In the genomic region with DNA sequence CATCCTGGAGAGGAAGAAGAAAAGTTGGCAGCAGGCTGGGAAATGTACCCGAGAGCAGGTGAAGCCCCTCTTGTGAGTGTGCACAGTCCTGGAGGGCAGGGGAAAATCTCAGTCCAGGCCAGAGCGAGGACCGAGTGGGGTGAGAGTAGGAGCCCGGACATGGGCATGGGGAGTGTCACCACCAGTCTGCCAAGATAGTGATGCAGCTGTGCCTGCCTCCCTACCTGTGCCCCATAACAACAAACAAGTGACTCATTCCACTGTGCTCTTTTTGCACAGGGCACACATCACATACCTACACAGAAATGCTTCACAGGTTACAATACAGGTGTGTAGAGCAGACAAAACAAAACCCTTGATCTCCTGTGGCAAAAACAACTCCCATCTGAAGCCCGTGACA, we compare ENCODE assay signal across 19 cellular contexts.
"Had no signal": no experiment of that assay in that cellular context is flagged by ENCODE, and none has a peak within 500 bp of the region (broad histone marks: within the 10 kb centered on the region; RNA-seq: fewer than 3 reads in every experiment).

No MANE protein-coding gene starts in this region.

- DNase-seq: activated CD4-positive, alpha-beta T cell treated with anti-CD3 and anti-CD28 coated beads for 48 hours; activated CD4-positive, alpha-beta T cell treated with anti-CD3 and anti-CD28 coated beads, Interleukin-2, amount 50 U/mL, for 48 hours; activated CD4-positive, CD25-positive, alpha-beta regulatory T cell treated with anti-CD3 and anti-CD28 coated beads, Interleukin-2, amount 50 U/mL, for 72 hours; activated CD8-positive, alpha-beta memory T cell treated with anti-CD3 and anti-CD28 coated beads, Interleukin-2, amount 10 ng/mL, durations not matched to agents 7 days and 5 days; activated effector memory CD4-positive, alpha-beta T cell treated with Interleukin-2 at 50 U/mL for 16 hours; activated naive CD4-positive, alpha-beta T cell; activated T-cell treated with anti-CD3 and anti-CD28 coated beads, Interleukin-2, amount 50 U/mL, for 24 hours; aorta; central memory CD4-positive, alpha-beta T cell; MV-4-11; NCI-H1092 treated with DMSO at 0.1 percent for 48 hours; NCI-H1417 treated with DMSO at 0.1 percent for 48 hours; NCI-H1694 treated with DMSO at 0.1 percent for 48 hours; NCI-H2029 treated with DMSO at 0.1 percent for 48 hours; NCI-H510A treated with DMSO at 0.1 percent for 48 hours; SHP77 treated with DMSO at 0.1 percent for 48 hours had no signal

- H3K4me3 ChIP-seq: breast epithelium had no signal

- ATAC-seq: activated CD8-positive, alpha-beta memory T cell treated with anti-CD3 and anti-CD28 coated beads, Interleukin-2, amount 10 ng/mL, durations not matched to agents 7 days and 5 days; WTC11 had no signal

- FAIRE-seq: RCC 7860 had no signal

- H3K4me1 ChIP-seq: breast epithelium had no signal

- H3K27ac ChIP-seq: breast epithelium had no signal

- H3K36me3 ChIP-seq: breast epithelium had no signal

- H3K27me3 ChIP-seq: breast epithelium had no signal

- H3K9me3 ChIP-seq: breast epithelium had no signal
